Comparison of ENCODE assay signal across 7 cellular contexts in the genomic region with DNA sequence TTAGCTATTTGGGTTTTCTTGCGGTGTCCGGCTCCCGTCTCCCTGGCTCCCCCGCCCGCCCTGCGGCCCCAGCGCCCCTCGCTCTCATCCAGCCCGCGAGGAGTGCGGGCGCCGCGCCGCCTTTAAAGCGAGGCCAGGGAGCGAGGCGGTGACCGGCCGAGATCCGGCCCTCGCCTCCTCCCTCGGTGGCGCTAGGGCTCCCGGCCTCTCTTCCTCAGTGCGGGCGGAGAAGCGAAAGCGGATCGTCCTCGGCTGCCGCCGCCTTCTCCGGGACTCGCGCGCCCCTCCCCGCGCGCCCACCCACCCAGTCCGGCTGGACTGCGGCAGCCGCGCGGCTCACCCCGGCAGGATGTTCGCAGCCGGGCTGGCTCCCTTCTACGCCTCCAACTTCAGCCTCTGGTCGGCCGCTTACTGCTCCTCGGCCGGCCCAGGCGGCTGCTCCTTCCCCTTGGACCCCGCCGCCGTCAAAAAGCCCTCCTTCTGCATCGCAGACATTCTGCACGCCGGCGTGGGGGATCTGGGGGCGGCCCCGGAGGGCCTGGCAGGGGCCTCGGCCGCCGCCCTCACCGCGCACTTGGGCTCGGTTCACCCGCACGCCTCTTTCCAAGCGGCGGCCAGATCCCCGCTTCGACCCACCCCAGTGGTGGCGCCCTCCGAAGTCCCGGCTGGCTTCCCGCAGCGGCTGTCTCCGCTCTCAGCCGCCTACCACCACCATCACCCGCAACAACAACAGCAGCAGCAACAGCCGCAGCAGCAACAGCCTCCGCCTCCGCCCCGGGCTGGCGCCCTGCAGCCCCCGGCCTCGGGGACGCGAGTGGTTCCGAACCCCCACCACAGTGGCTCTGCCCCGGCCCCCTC.
DNase-seq lines count a peak whose midpoint lies in the region; ATAC-seq and TF ChIP-seq lines count a peak whose summit lies in the region.

No MANE protein-coding gene starts in this region.

- TF ChIP-seq CTCF in foreskin fibroblast (IDR thresholded peaks at IDR 0.05; ENCODE audit: low read depth, low read length), result peak; percentile 14

- DNase-seq in DMS153 (lab: John Stamatoyannopoulos, UW) (peak; percentile 12), HK-2 (ENCODE audit: unreplicated experiment) (peak; percentile 61), UCSD-AML1 (lab: John Stamatoyannopoulos, UW; ENCODE audit: unreplicated experiment) (peak; percentile 72), foreskin fibroblast (peak in 1 of 2 donors; percentile 80)

- peaks cover 18% of the 10 kb centered on the region for H3K4me1 ChIP-seq in neuron (ENCODE audit: insufficient read depth, low read length)

- no peaks in the 10 kb centered on the region for H3K36me3 ChIP-seq in neuron (ENCODE audit: insufficient read depth, low read length)

- H3K4me3 ChIP-seq in foreskin fibroblast (ENCODE audit: low read depth in 1 of 2, low read length in 2 of 2) (peak overlapping the region; percentile 72 to 79), neuron (ENCODE audit: low read length) (peak overlapping the region; percentile 44)

- ATAC-seq in GM19328 (IDR thresholded peaks at IDR 0.05; ENCODE audit: unreplicated experiment) (peak; percentile 35), HG03108 (IDR thresholded peaks at IDR 0.05; ENCODE audit: unreplicated experiment) (no peak)

- no peaks in the 10 kb centered on the region for H3K9me3 ChIP-seq in neuron (ENCODE audit: low read length)

- H3K27me3 ChIP-seq in neuron (ENCODE audit: insufficient read depth, low read length), result peaks cover 96% of the 10 kb centered on the region

- peak overlapping the region; percentile 96 for H2AFZ ChIP-seq in neuron (ENCODE audit: low read depth, low read length)
